ENCODE assay signal across 9 cellular contexts in genomic region chr17:63477471-63478440, GRCh38. TPM values are rescaled to one million over a fixed set of nuclear protein-coding genes. Genes with fewer than 3 reads are reported as not detected.
DNase-seq lines count a peak whose midpoint lies in the region; ATAC-seq and TF ChIP-seq lines count a peak whose summit lies in the region.
"Had no signal": no experiment of that assay in that cellular context is flagged by ENCODE, and none has a peak within 500 bp of the region (broad histone marks: within the 10 kb centered on the region; RNA-seq: fewer than 3 reads in every experiment).

No MANE protein-coding gene starts in this region.

- no peak for TF ChIP-seq RAD21 in HCT116 (IDR thresholded peaks at IDR 0.05; ENCODE audit: low read depth)

- H3K9ac ChIP-seq in HCT116 (ENCODE audit: low read length) (peak overlapping the region; percentile 60), smooth muscle cell (ENCODE audit: low read depth) (no peak overlapping the region)

- no peaks in the 10 kb centered on the region for H3K9me3 Mint-ChIP-seq in WTC11

- H2AFZ ChIP-seq in HCT116 (ENCODE audit: low read depth, low read length, poor library complexity, severe bottlenecking) (peak overlapping the region; percentile 96), hepatocyte (peak overlapping the region; percentile 20), smooth muscle cell (ENCODE audit: low read depth) (peak overlapping the region; percentile 42)

- no peak overlapping the region for H3K27ac Mint-ChIP-seq in WTC11

- H3K4me1 ChIP-seq in BE2C (peaks cover 53% of the 10 kb centered on the region), HCT116 (ENCODE audit: control insufficient read depth in 1 of 2, insufficient read depth in 2 of 2, low read length in 2 of 2) (peaks cover 13 to 41% of the 10 kb centered on the region in 2 experiments), hepatocyte (ENCODE audit: insufficient read depth) (peaks cover 17% of the 10 kb centered on the region), smooth muscle cell (ENCODE audit: low read depth) (peaks cover 7% of the 10 kb centered on the region)

- no peak for TF ChIP-seq POLR2A in HCT116 (IDR thresholded peaks at IDR 0.05; ENCODE audit: borderline replicate concordance, extremely low read depth, insufficient read depth, insufficient read length)

- H3K4me1 Mint-ChIP-seq in WTC11, result peaks cover 32% of the 10 kb centered on the region

- no peaks in the 10 kb centered on the region for H3K79me2 ChIP-seq in HCT116 (ENCODE audit: insufficient read depth, low read length)
- H3K79me2 ChIP-seq in hepatocyte, result no peaks in the 10 kb centered on the region
- no peaks in the 10 kb centered on the region for H3K79me2 ChIP-seq in smooth muscle cell (ENCODE audit: low read depth)

- WGBS in hepatocyte (ENCODE audit: low lambda C conversion rate, missing lambda C conversion rate), result 19% methylated on average over 41 of the region's 45 CpGs
- WGBS in smooth muscle cell (ENCODE audit: low lambda C conversion rate), result 21% methylated on average over 35 of the region's 45 CpGs

- CTCF ChIA-PET in HCT116 (lab: Charles Lee), result interaction anchor here (0.8 to 5.7 kb wide), 19 partner anchors 8 to 887 kb away, joined by 3 to 92 read pairs (median 8); no protein-coding TSS in a partner anchor
- CTCF ChIA-PET in WTC11 (lab: Charles Lee), result interaction anchor here (0.5 to 11.3 kb wide), 28 partner anchors 8 to 238 kb away, joined by 3 to 298 read pairs (median 6); partner anchors contain the start of genes CYB561, KCNH6 and MAP3K3

- RAD21 ChIA-PET in HCT116 (lab: Charles Lee; ENCODE audit: low non-redundant PET in 1 of 2, low total read pairs in 2 of 2, uncharacterized antibody in 2 of 2, unreplicated experiment in 2 of 2), result interaction anchor here (0.6 to 3.6 kb wide), 10 partner anchors 32 to 135 kb away, joined by 3 to 21 read pairs (median 5); partner anchors contain the start of gene CYB561 (in 1 of the 2)

- H3K4me3 Mint-ChIP-seq in WTC11, result peak overlapping the region; percentile 82

- H3F3A ChIP-seq in smooth muscle cell (ENCODE audit: low read depth), result peaks cover 4% of the 10 kb centered on the region

- H3K9me2 ChIP-seq in HCT116 (ENCODE audit: insufficient read depth) (no peaks in the 10 kb centered on the region), hepatocyte (replicated peaks; ENCODE audit: insufficient read depth) (no peaks in the 10 kb centered on the region)

- peaks cover 28% of the 10 kb centered on the region for H3K27me3 Mint-ChIP-seq in WTC11 (ENCODE audit: low read depth)

- H3K4me2 ChIP-seq in HCT116 (ENCODE audit: low read length), result peak overlapping the region; percentile 88
- H3K4me2 ChIP-seq in hepatocyte, result peak overlapping the region; percentile 95
- H3K4me2 ChIP-seq in smooth muscle cell, result peak overlapping the region; percentile 100

- DNase-seq in BE2C, result peak; percentile 67
- no peak for DNase-seq in HCT116 (ENCODE audit: low read depth, low spot score)
- peak; percentile 29 for DNase-seq in WTC11 (ENCODE audit: low spot score)
- peak; percentile 41 for DNase-seq in hepatocyte (ENCODE audit: low spot score)
- no peak for DNase-seq in smooth muscle cell (lab: John Stamatoyannopoulos, UW; ENCODE audit: unreplicated experiment)
- no peak for DNase-seq in NCI-H1694 treated with DMSO at 0.1 percent for 48 hours (lab: John Stamatoyannopoulos, UW)

- ATAC-seq in HCT116 (peak; percentile 31), WTC11 (peak; percentile 2; the same call in 1 of the 2 replicates), GM21367 (IDR thresholded peaks at IDR 0.05; ENCODE audit: unreplicated experiment) (no peak), GM21576 (IDR thresholded peaks at IDR 0.05; ENCODE audit: unreplicated experiment) (no peak)

- POLR2A ChIA-PET in HCT116 (lab: Charles Lee) (interaction anchor here (0.7 to 1.3 kb wide), 3 partner anchors 9 to 52 kb away, joined by 3 to 6 read pairs (median 5); no protein-coding TSS in a partner anchor), WTC11 (lab: Charles Lee) (interaction anchor here (0.9 to 2.0 kb wide), 7 partner anchors 32 to 221 kb away, joined by 3 to 7 read pairs (median 4); no protein-coding TSS in a partner anchor)

- H3K27ac ChIP-seq in HCT116 (ENCODE audit: low read depth, low read length) (peak overlapping the region; percentile 30; the same call in 1 of the 2 replicates), hepatocyte (peak overlapping the region; percentile 92), smooth muscle cell (ENCODE audit: low read depth) (no peak overlapping the region)

- TF ChIP-seq CTCF in BE2C (IDR thresholded peaks at IDR 0.05; ENCODE audit: low read depth, low read length) (no peak), HCT116 (IDR thresholded peaks at IDR 0.05 in 2 of 3, conservative IDR thresholded peaks at IDR 0.05 in 1 of 3; ENCODE audit: borderline replicate concordance in 1 of 3, insufficient read depth in 1 of 3, low read depth in 2 of 3, low read length in 2 of 3) (no peak), WTC11 (IDR thresholded peaks at IDR 0.05) (no peak), hepatocyte (IDR thresholded peaks at IDR 0.05; ENCODE audit: poor library complexity) (no peak), smooth muscle cell (IDR thresholded peaks at IDR 0.05; ENCODE audit: borderline replicate concordance, insufficient read depth, poor library complexity, severe bottlenecking) (no peak)

- peak overlapping the region; percentile 81 for H3K4me3 ChIP-seq in BE2C (ENCODE audit: low read depth, low read length)
- H3K4me3 ChIP-seq in HCT116 (replicated peaks in 1 of 2; ENCODE audit: low read depth in 1 of 2, low read length in 2 of 2), result peak overlapping the region; percentile 39 to 60
- H3K4me3 ChIP-seq in hepatocyte, result no peak overlapping the region
- H3K4me3 ChIP-seq in smooth muscle cell, result peak overlapping the region; percentile 67

- H3K36me3 ChIP-seq in BE2C, result peaks cover 18% of the 10 kb centered on the region
- no peaks in the 10 kb centered on the region for H3K36me3 ChIP-seq in HCT116 (ENCODE audit: control insufficient read depth in 1 of 2, insufficient read depth in 2 of 2, low read length in 2 of 2)
- no peaks in the 10 kb centered on the region for H3K36me3 ChIP-seq in hepatocyte (replicated peaks; ENCODE audit: insufficient read depth, low read depth)
- no peaks in the 10 kb centered on the region for H3K36me3 ChIP-seq in smooth muscle cell (ENCODE audit: low read depth)

- H3K27me3 ChIP-seq in BE2C (no peaks in the 10 kb centered on the region), HCT116 (ENCODE audit: insufficient read depth, low read length) (no peaks in the 10 kb centered on the region), hepatocyte (peaks cover 14% of the 10 kb centered on the region), smooth muscle cell (ENCODE audit: low read depth) (no peaks in the 10 kb centered on the region)

- no peaks in the 10 kb centered on the region for H4K20me1 ChIP-seq in HCT116 (ENCODE audit: insufficient read depth)
- no peaks in the 10 kb centered on the region for H4K20me1 ChIP-seq in hepatocyte (ENCODE audit: insufficient read depth, poor library complexity, severe bottlenecking)
- no peaks in the 10 kb centered on the region for H4K20me1 ChIP-seq in smooth muscle cell (ENCODE audit: low read depth)

- no peaks in the 10 kb centered on the region for H3K36me3 Mint-ChIP-seq in WTC11

- BruUV-seq in HCT116 (replicated peaks; lab: Mats Ljungman, UMichigan), result no TSS peak

- intact Hi-C loops in HCT116 (cut with micrococcal nuclease), result loop anchor here (2.0 kb wide), 1 partner anchor 31 kb away; the partner anchor contains the start of gene CYB561

- no peaks in the 10 kb centered on the region for H3K9me3 ChIP-seq in BE2C
- no peaks in the 10 kb centered on the region for H3K9me3 ChIP-seq in HCT116 (ENCODE audit: control insufficient read depth in 1 of 2, insufficient read depth in 1 of 2, low read depth in 1 of 2, low read length in 2 of 2)
- H3K9me3 ChIP-seq in hepatocyte (ENCODE audit: low read depth), result no peaks in the 10 kb centered on the region
- H3K9me3 ChIP-seq in smooth muscle cell (replicated peaks; ENCODE audit: low read depth), result no peaks in the 10 kb centered on the region

TF ChIP-seq in HCT116, 20 proteins besides CTCF, POLR2A, EP300 and RAD21:
- no peak for TF ChIP-seq TCF7L2 (IDR thresholded peaks at IDR 0.05; ENCODE audit: borderline replicate concordance, extremely low read depth, insufficient read depth, insufficient read length)

TF ChIP-seq in WTC11, 78 proteins besides CTCF, POLR2A, EP300 and RAD21 (continues in another document):
- TF ChIP-seq E2F4 (CRISPR knock-in tag; IDR thresholded peaks at IDR 0.05; ENCODE audit: borderline replicate concordance, low read depth) (no peak), ZNF396 (CRISPR knock-in tag; IDR thresholded peaks at IDR 0.05; ENCODE audit: borderline replicate concordance) (no peak)
- TF ChIP-seq, protein P1, sequence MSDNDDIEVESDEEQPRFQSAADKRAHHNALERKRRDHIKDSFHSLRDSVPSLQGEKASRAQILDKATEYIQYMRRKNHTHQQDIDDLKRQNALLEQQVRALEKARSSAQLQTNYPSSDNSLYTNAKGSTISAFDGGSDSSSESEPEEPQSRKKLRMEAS (CRISPR knock-in tag; IDR thresholded peaks at IDR 0.05), result peak; percentile 69; the same call in 1 of the 2 replicates

RNA-seq across cellular contexts. Expression of gene ACE, which starts 0.9 kb away (rescaled TPM):
- polyA plus RNA-seq in BE2C (2012; ENCODE audit: insufficient read depth, insufficient read length, low read depth), result 138 TPM
- total RNA-seq in HCT116 (2021; ENCODE audit: unreplicated experiment), result 7.7 TPM
- 2.4 and 3.5 TPM in 2 replicates for polyA plus RNA-seq in HCT116 (2012)
- 7.0 to 8.1 TPM (median 7.8 TPM) in 3 replicates for total RNA-seq in WTC11 (2021)
- total RNA-seq in hepatocyte, result 4.2 and 8.0 TPM in 2 replicates
- 7.2 and 9.5 TPM in 2 replicates for polyA plus RNA-seq in hepatocyte
- total RNA-seq in smooth muscle cell, result 0.94 and 1.5 TPM in 2 replicates
- 0.48 and 2.0 TPM in 2 replicates for polyA plus RNA-seq in smooth muscle cell

RNA-seq across cellular contexts. Expression of gene CYB561, which starts 31.6 kb away (rescaled TPM):
- 212 TPM for polyA plus RNA-seq in BE2C (2012; ENCODE audit: insufficient read depth, insufficient read length, low read depth)
- total RNA-seq in HCT116 (2021; ENCODE audit: unreplicated experiment) (67.6 TPM), WTC11 (2021) (27.0 to 35.1 TPM (median 28.7 TPM) in 3 replicates), hepatocyte (12.9 and 15.1 TPM in 2 replicates), smooth muscle cell (13.6 and 16.5 TPM in 2 replicates)
- 50.7 and 81.3 TPM in 2 replicates for polyA plus RNA-seq in HCT116 (2012)
- polyA plus RNA-seq in hepatocyte (20.2 and 20.6 TPM in 2 replicates), smooth muscle cell (24.9 and 40.7 TPM in 2 replicates)

RNA-seq across cellular contexts. Expression of gene KCNH6, which starts 45.4 kb away (rescaled TPM):
- polyA plus RNA-seq in BE2C (2012; ENCODE audit: insufficient read depth, insufficient read length, low read depth), result 6.0 TPM
- not detected for total RNA-seq in HCT116 (2021; ENCODE audit: unreplicated experiment)
- 0.03 and 0.04 TPM in 2 replicates for polyA plus RNA-seq in HCT116 (2012)
- total RNA-seq in WTC11 (2021), result 2.1 to 2.4 TPM (median 2.3 TPM) in 3 replicates
- total RNA-seq in hepatocyte, result 0.28 and 0.33 TPM in 2 replicates
- 0.36 TPM in 1 of 2 replicates, not detected in the other for polyA plus RNA-seq in hepatocyte
- not detected in 2 replicates for total RNA-seq in smooth muscle cell
- polyA plus RNA-seq in smooth muscle cell, result 0.48 TPM in 1 of 2 replicates, not detected in the other
- total RNA-seq: frontal cortex had no signal

Comparison
In these comparisons a context has a peak if more than half of its experiments do, and no peak if none do; other contexts are left out.
1. DNase-seq: peak in BE2C (single experiment), WTC11 (single experiment) and hepatocyte (single experiment); none in HCT116 (single experiment), smooth muscle cell (single experiment) and NCI-H1694 treated with DMSO at 0.1 percent for 48 hours (single experiment).
2. ATAC-seq: peak in HCT116 (single experiment) and WTC11 (single experiment); none in GM21367 (single experiment) and GM21576 (single experiment).
3. H2AFZ ChIP-seq: peak in every context shown above with its lines; median percentile 96 in HCT116; 42 in smooth muscle cell; 20 in hepatocyte.
4. Peak in every context shown above with its lines, with median percentiles within 50 percentile points of each other: H3K4me2 ChIP-seq.